1 cellular context compared by ENCODE assay signal in genomic region chr2:174771631-174772491, GRCh38.
TF ChIP-seq lines count a peak whose summit lies in the region.

No MANE protein-coding gene starts in this region.

TF ChIP-seq in HepG2, 621 proteins besides CTCF, POLR2A, EP300 and RAD21 (continued from another document and continues in another):
- TF ChIP-seq, protein P1, sequence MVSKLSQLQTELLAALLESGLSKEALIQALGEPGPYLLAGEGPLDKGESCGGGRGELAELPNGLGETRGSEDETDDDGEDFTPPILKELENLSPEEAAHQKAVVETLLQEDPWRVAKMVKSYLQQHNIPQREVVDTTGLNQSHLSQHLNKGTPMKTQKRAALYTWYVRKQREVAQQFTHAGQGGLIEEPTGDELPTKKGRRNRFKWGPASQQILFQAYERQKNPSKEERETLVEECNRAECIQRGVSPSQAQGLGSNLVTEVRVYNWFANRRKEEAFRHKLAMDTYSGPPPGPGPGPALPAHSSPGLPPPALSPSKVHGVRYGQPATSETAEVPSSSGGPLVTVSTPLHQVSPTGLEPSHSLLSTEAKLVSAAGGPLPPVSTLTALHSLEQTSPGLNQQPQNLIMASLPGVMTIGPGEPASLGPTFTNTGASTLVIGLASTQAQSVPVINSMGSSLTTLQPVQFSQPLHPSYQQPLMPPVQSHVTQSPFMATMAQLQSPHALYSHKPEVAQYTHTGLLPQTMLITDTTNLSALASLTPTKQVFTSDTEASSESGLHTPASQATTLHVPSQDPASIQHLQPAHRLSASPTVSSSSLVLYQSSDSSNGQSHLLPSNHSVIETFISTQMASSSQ (IDR thresholded peaks at IDR 0.05; ENCODE audit: low read depth), result no peak
- TF ChIP-seq, protein P1 (CRISPR knock-in tag; IDR thresholded peaks at IDR 0.05; ENCODE audit: borderline replicate concordance), result no peak
- TF ChIP-seq JUND (CRISPR knock-in tag; IDR thresholded peaks at IDR 0.05), result no peak
- TF ChIP-seq MAZ (IDR thresholded peaks at IDR 0.05; ENCODE audit: borderline replicate concordance, low read depth, low read length), result 0 out of 2 replicates have a peak, but pooled peaks have one; percentile 31
- 0 out of 2 replicates have a peak, but pooled peaks have one; percentile 36 for TF ChIP-seq MAZ (CRISPR knock-in tag; IDR thresholded peaks at IDR 0.05; ENCODE audit: low read depth)
- no peak for TF ChIP-seq ATM (IDR thresholded peaks at IDR 0.05; ENCODE audit: borderline replicate concordance)
- no peak for TF ChIP-seq ZNF235 (CRISPR knock-in tag; IDR thresholded peaks at IDR 0.05; ENCODE audit: borderline replicate concordance)
- TF ChIP-seq ZNF790 (CRISPR knock-in tag; IDR thresholded peaks at IDR 0.05; ENCODE audit: borderline replicate concordance), result no peak
- TF ChIP-seq CREB3 (CRISPR knock-in tag; IDR thresholded peaks at IDR 0.05), result no peak
- no peak for TF ChIP-seq WIZ (CRISPR knock-in tag; IDR thresholded peaks at IDR 0.05)
- TF ChIP-seq MTA3 (CRISPR knock-in tag; IDR thresholded peaks at IDR 0.05), result no peak
- TF ChIP-seq, protein P2, sequence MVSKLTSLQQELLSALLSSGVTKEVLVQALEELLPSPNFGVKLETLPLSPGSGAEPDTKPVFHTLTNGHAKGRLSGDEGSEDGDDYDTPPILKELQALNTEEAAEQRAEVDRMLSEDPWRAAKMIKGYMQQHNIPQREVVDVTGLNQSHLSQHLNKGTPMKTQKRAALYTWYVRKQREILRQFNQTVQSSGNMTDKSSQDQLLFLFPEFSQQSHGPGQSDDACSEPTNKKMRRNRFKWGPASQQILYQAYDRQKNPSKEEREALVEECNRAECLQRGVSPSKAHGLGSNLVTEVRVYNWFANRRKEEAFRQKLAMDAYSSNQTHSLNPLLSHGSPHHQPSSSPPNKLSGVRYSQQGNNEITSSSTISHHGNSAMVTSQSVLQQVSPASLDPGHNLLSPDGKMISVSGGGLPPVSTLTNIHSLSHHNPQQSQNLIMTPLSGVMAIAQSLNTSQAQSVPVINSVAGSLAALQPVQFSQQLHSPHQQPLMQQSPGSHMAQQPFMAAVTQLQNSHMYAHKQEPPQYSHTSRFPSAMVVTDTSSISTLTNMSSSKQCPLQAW (CRISPR knock-in tag; IDR thresholded peaks at IDR 0.05), result peak; percentile 69; the same call in 1 of the 2 replicates
- no peak for TF ChIP-seq ZBTB42 (CRISPR knock-in tag; IDR thresholded peaks at IDR 0.05)
- TF ChIP-seq ZNF326 (CRISPR knock-in tag; IDR thresholded peaks at IDR 0.05; ENCODE audit: borderline replicate concordance), result no peak
- TF ChIP-seq ZBTB20 (CRISPR knock-in tag; IDR thresholded peaks at IDR 0.05; ENCODE audit: borderline replicate concordance, low read depth), result no peak
- no peak for TF ChIP-seq ZNF879 (CRISPR knock-in tag; IDR thresholded peaks at IDR 0.05)
- TF ChIP-seq, protein P3, sequence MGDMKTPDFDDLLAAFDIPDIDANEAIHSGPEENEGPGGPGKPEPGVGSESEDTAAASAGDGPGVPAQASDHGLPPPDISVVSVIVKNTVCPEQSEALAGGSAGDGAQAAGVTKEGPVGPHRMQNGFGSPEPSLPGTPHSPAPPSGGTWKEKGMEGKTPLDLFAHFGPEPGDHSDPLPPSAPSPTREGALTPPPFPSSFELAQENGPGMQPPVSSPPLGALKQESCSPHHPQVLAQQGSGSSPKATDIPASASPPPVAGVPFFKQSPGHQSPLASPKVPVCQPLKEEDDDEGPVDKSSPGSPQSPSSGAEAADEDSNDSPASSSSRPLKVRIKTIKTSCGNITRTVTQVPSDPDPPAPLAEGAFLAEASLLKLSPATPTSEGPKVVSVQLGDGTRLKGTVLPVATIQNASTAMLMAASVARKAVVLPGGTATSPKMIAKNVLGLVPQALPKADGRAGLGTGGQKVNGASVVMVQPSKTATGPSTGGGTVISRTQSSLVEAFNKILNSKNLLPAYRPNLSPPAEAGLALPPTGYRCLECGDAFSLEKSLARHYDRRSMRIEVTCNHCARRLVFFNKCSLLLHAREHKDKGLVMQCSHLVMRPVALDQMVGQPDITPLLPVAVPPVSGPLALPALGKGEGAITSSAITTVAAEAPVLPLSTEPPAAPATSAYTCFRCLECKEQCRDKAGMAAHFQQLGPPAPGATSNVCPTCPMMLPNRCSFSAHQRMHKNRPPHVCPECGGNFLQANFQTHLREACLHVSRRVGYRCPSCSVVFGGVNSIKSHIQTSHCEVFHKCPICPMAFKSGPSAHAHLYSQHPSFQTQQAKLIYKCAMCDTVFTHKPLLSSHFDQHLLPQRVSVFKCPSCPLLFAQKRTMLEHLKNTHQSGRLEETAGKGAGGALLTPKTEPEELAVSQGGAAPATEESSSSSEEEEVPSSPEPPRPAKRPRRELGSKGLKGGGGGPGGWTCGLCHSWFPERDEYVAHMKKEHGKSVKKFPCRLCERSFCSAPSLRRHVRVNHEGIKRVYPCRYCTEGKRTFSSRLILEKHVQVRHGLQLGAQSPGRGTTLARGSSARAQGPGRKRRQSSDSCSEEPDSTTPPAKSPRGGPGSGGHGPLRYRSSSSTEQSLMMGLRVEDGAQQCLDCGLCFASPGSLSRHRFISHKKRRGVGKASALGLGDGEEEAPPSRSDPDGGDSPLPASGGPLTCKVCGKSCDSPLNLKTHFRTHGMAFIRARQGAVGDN (CRISPR knock-in tag; IDR thresholded peaks at IDR 0.05), result peak; percentile 30; the same call in 1 of the 2 replicates
- 0 out of 2 replicates have a peak, but pooled peaks have one; percentile 58 for TF ChIP-seq GZF1 (CRISPR knock-in tag; IDR thresholded peaks at IDR 0.05)
- TF ChIP-seq ZSCAN22 (CRISPR knock-in tag; IDR thresholded peaks at IDR 0.05), result no peak
- TF ChIP-seq ZNF616 (CRISPR knock-in tag; IDR thresholded peaks at IDR 0.05; ENCODE audit: low read depth), result no peak
- no peak for TF ChIP-seq ZNF597 (CRISPR knock-in tag; IDR thresholded peaks at IDR 0.05)
- TF ChIP-seq ZBTB8A (CRISPR knock-in tag; IDR thresholded peaks at IDR 0.05; ENCODE audit: borderline replicate concordance, low read depth), result no peak
- TF ChIP-seq CCAR2 (optimal IDR thresholded peaks at IDR 0.05; ENCODE audit: low read depth, low read length), result no peak
- peak; percentile 41; the same call in 1 of the 2 replicates for TF ChIP-seq RFXAP (CRISPR knock-in tag; IDR thresholded peaks at IDR 0.05; ENCODE audit: borderline replicate concordance)
- no peak for TF ChIP-seq TMF1 (CRISPR knock-in tag; IDR thresholded peaks at IDR 0.05; ENCODE audit: low read depth)
- TF ChIP-seq RBAK (CRISPR knock-in tag; IDR thresholded peaks at IDR 0.05), result no peak
- TF ChIP-seq CC2D1A (CRISPR knock-in tag; IDR thresholded peaks at IDR 0.05), result no peak
- TF ChIP-seq RFX3 (CRISPR knock-in tag; IDR thresholded peaks at IDR 0.05), result no peak
- TF ChIP-seq TBX2 (CRISPR knock-in tag; IDR thresholded peaks at IDR 0.05; ENCODE audit: borderline replicate concordance), result no peak
- peak; percentile 82 for TF ChIP-seq BHLHE40 (IDR thresholded peaks at IDR 0.05; ENCODE audit: low read length)
- TF ChIP-seq THAP11 (CRISPR knock-in tag; IDR thresholded peaks at IDR 0.05), result 0 out of 2 replicates have a peak, but pooled peaks have one; percentile 15
- TF ChIP-seq ZNF124 (CRISPR knock-in tag; IDR thresholded peaks at IDR 0.05), result no peak
- TF ChIP-seq SIX1 (CRISPR knock-in tag; IDR thresholded peaks at IDR 0.05; ENCODE audit: borderline replicate concordance), result no peak
- no peak for TF ChIP-seq CBX1 (IDR thresholded peaks at IDR 0.05; ENCODE audit: low read depth)
- peak; percentile 43 for TF ChIP-seq DBP (CRISPR knock-in tag; IDR thresholded peaks at IDR 0.05; ENCODE audit: not compliant biosample characterization)
- no peak for TF ChIP-seq EEA1 (CRISPR knock-in tag; IDR thresholded peaks at IDR 0.05; ENCODE audit: borderline replicate concordance)
- TF ChIP-seq ZNF883 (CRISPR knock-in tag; IDR thresholded peaks at IDR 0.05; ENCODE audit: not compliant biosample characterization), result peak; percentile 35
- no peak for TF ChIP-seq ZC3H4 (CRISPR knock-in tag; IDR thresholded peaks at IDR 0.05; ENCODE audit: borderline replicate concordance)
- peak; percentile 33; the same call in 1 of the 2 replicates for TF ChIP-seq ETV5 (CRISPR knock-in tag; IDR thresholded peaks at IDR 0.05; ENCODE audit: borderline replicate concordance)
- TF ChIP-seq MBD4 (IDR thresholded peaks at IDR 0.05; ENCODE audit: borderline replicate concordance, low read length), result no peak
- TF ChIP-seq, protein P4, sequence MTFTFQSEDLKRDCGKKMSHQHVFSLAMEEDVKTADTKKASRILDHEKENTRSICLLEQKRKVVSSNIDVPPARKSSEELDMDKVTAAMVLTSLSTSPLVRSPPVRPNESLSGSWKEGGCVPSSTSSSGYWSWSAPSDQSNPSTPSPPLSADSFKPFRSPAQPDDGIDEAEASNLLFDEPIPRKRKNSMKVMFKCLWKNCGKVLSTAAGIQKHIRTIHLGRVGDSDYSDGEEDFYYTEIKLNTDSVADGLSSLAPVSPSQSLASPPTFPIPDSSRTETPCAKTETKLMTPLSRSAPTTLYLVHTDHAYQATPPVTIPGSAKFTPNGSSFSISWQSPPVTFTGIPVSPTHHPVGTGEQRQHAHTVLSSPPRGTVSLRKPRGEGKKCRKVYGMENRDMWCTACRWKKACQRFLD (CRISPR knock-in tag; IDR thresholded peaks at IDR 0.05; ENCODE audit: borderline replicate concordance), result 0 out of 2 replicates have a peak, but pooled peaks have one; percentile 57
- no peak for TF ChIP-seq PRDM15 (CRISPR knock-in tag; IDR thresholded peaks at IDR 0.05)
- no peak for TF ChIP-seq TBX3 (IDR thresholded peaks at IDR 0.05; ENCODE audit: borderline replicate concordance)
- no peak for TF ChIP-seq BRCA1 (CRISPR knock-in tag; IDR thresholded peaks at IDR 0.05)
- no peak for TF ChIP-seq ARID2 (CRISPR knock-in tag; IDR thresholded peaks at IDR 0.05; ENCODE audit: borderline replicate concordance)
- TF ChIP-seq U2AF1 (optimal IDR thresholded peaks at IDR 0.05; ENCODE audit: low read depth, low read length), result no peak
- TF ChIP-seq ZNF510 (CRISPR knock-in tag; IDR thresholded peaks at IDR 0.05; ENCODE audit: low read depth), result no peak
- no peak for TF ChIP-seq ZNF549 (CRISPR knock-in tag; IDR thresholded peaks at IDR 0.05)
- TF ChIP-seq ZKSCAN5 (CRISPR knock-in tag; IDR thresholded peaks at IDR 0.05), result no peak; the same call in 1 of the 2 replicates
- TF ChIP-seq ZFY (CRISPR knock-in tag; IDR thresholded peaks at IDR 0.05), result 0 out of 2 replicates have a peak, but pooled peaks have one; percentile 36
- no peak for TF ChIP-seq YEATS4 (CRISPR knock-in tag; IDR thresholded peaks at IDR 0.05; ENCODE audit: borderline replicate concordance)
